ENCODE assay signal across 8 cellular contexts in the genomic region with DNA sequence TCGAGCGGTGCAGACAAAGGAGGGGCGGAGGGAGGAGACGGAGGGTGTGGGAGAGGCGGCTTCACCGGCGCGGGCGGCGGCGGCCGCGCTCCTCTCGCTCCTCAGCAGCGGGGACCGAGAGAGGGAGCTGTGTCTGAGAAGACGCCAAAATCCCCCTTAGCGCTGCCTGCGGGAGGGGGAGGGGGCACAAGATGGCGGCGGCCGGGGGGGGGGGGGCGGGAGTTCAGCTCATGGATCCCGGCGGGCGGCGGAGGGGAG. TPM values are rescaled to one million over a fixed set of nuclear protein-coding genes. Genes with fewer than 3 reads are reported as not detected.
A peak's percentile ranks its signal among the peaks of the same experiment; 100 is the strongest.
DNase-seq lines count a peak whose midpoint lies in the region; ATAC-seq, FAIRE-seq and TF ChIP-seq lines count a peak whose summit lies in the region.

No MANE protein-coding gene starts in this region.

- in situ Hi-C loops in GM18951 (cut with MboI; ENCODE audit: low sequenced_read_pairs, unreplicated experiment): no loop called here

- FAIRE-seq in A549 (lab: Jason Lieb, UNC): no peak

- H3K27ac ChIP-seq in A549 (peak overlapping the region; percentile 98 to 99), heart right ventricle (peak overlapping the region; percentile 95 to 100 (median 99))

- H3K4me1 ChIP-seq in A549: peaks cover 40% of the 10 kb centered on the region
- H3K4me1 ChIP-seq in heart right ventricle: peaks cover 0 to 47% (median 38%) of the 10 kb centered on the region in 9 donors

- CTCF ChIA-PET in A549 (lab: Yijun Ruan, JAX): interaction anchor here (0.6 to 14.1 kb wide), 19 partner anchors 9 to 403 kb away, joined by 3 to 187 read pairs (median 4); partner anchors contain the start of genes BCAS4, DPM1 and MOCS3

- H3K27me3 ChIP-seq in heart right ventricle: no peaks in the 10 kb centered on the region

- no peaks in the 10 kb centered on the region for H3K9me3 Mint-ChIP-seq in activated T-helper 17 cell treated with anti-CD3 and anti-CD28 coated beads, Interleukin-2, amount 50 U/mL, for 72 hours

- intact Hi-C loops in heart right ventricle (cut with DNase I): loop anchor here in 4 of 10 donors (1.0 to 5.0 kb wide), 4 partner anchors 27 to 139 kb away; partner anchors contain the start of genes DPM1 (in 3 of the 4), MOCS3 (in 3 of the 4) and BCAS4 (in 1 of the 4)

- no peaks in the 10 kb centered on the region for H3K27me3 Mint-ChIP-seq in activated T-helper 17 cell treated with anti-CD3 and anti-CD28 coated beads, Interleukin-2, amount 50 U/mL, for 72 hours

- peaks cover 24% of the 10 kb centered on the region for H3K4me1 Mint-ChIP-seq in activated T-helper 17 cell treated with anti-CD3 and anti-CD28 coated beads, Interleukin-2, amount 50 U/mL, for 72 hours

- 0% methylated on average over 13 of the region's 27 CpGs for whole genome bisulfite sequencing in A549 (ENCODE audit: missing lambda C conversion rate)
- WGBS in heart right ventricle, 2 donors: 0% methylated on average over 1 to 25 of the region's 27 CpGs

- H3K4me3 ChIP-seq in A549: peak overlapping the region; percentile 83
- peak overlapping the region; percentile 50 to 74 (median 64) for H3K4me3 ChIP-seq in heart right ventricle
- peak overlapping the region; percentile 55 for H3K4me3 ChIP-seq in skeletal muscle cell (ENCODE audit: low read depth, low read length)

- TF ChIP-seq POLR2A in A549 (IDR thresholded peaks at IDR 0.05; ENCODE audit: low read length) (peak; percentile 14; the same call in 1 of the 2 replicates), GM18951 (IDR thresholded peaks at IDR 0.05; ENCODE audit: extremely low read depth, insufficient read depth, insufficient read length) (peak; percentile 54)

- H3K9me3 ChIP-seq in A549: no peaks in the 10 kb centered on the region
- no peaks in the 10 kb centered on the region for H3K9me3 ChIP-seq in heart right ventricle

- no peak for TF ChIP-seq EP300 in A549 (IDR thresholded peaks at IDR 0.05)

- POLR2A ChIA-PET in A549 (lab: Yijun Ruan, JAX): interaction anchor here (0.6 to 3.9 kb wide), 16 partner anchors 9 to 429 kb away, joined by 3 to 34 read pairs (median 4); partner anchors contain the start of genes BCAS4, DPM1 and MOCS3

- peak overlapping the region; percentile 91 for H3K27ac Mint-ChIP-seq in activated T-helper 17 cell treated with anti-CD3 and anti-CD28 coated beads, Interleukin-2, amount 50 U/mL, for 72 hours

- DNase-seq in A549 (ENCODE audit: low read depth in 1 of 2, low spot score in 1 of 2): no peak
- DNase-seq in heart right ventricle: no peak
- DNase-seq in skeletal muscle cell (ENCODE audit: low read depth): no peak
- no peak for DNase-seq in DMS 273 (lab: John Stamatoyannopoulos, UW; ENCODE audit: unreplicated experiment)
- no peak for DNase-seq in SK-N-DZ (ENCODE audit: low spot score)

- ATAC-seq in A549 (peak; percentile 52 to 58), HG03196 (IDR thresholded peaks at IDR 0.05; ENCODE audit: unreplicated experiment) (peak; percentile 31), heart right ventricle (peak in 7 of 8 donors; percentile 30 to 58 (median 35))
- ATAC-seq in activated T-helper 17 cell treated with anti-CD3 and anti-CD28 coated beads, Interleukin-2, amount 50 U/mL, for 72 hours (replicated peaks): peak; percentile 31

- peak overlapping the region; percentile 94 for H3K4me3 Mint-ChIP-seq in activated T-helper 17 cell treated with anti-CD3 and anti-CD28 coated beads, Interleukin-2, amount 50 U/mL, for 72 hours

- H3K4me2 ChIP-seq in A549: peak overlapping the region; percentile 76; the same call in 2 of the 3 replicates

- TF ChIP-seq CTCF in A549 (IDR thresholded peaks at IDR 0.05) (no peak), heart right ventricle (IDR thresholded peaks at IDR 0.05) (no peak)

- peaks cover 0 to 65% (median 26%) of the 10 kb centered on the region in 9 donors for H3K36me3 ChIP-seq in heart right ventricle

- peaks cover 94% of the 10 kb centered on the region for H3K36me3 Mint-ChIP-seq in activated T-helper 17 cell treated with anti-CD3 and anti-CD28 coated beads, Interleukin-2, amount 50 U/mL, for 72 hours (ENCODE audit: low read depth)

- TF ChIP-seq RAD21 in A549 (conservative IDR thresholded peaks at IDR 0.05 in 1 of 2, IDR thresholded peaks at IDR 0.05 in 1 of 2): no peak

TF ChIP-seq in A549, 52 proteins besides CTCF, POLR2A, EP300 and RAD21:
- TF ChIP-seq, protein P1, sequence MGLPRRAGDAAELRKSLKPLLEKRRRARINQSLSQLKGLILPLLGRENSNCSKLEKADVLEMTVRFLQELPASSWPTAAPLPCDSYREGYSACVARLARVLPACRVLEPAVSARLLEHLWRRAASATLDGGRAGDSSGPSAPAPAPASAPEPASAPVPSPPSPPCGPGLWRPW (IDR thresholded peaks at IDR 0.05): no peak
- no peak for TF ChIP-seq HOXA7 (CRISPR knock-in tag; IDR thresholded peaks at IDR 0.05)
- TF ChIP-seq RNF2 (IDR thresholded peaks at IDR 0.05; ENCODE audit: borderline replicate concordance, low read depth): no peak
- TF ChIP-seq ZSCAN20 (CRISPR knock-in tag; IDR thresholded peaks at IDR 0.05): no peak
- TF ChIP-seq NR3C1 (IDR thresholded peaks at IDR 0.05): no peak
- TF ChIP-seq CHD2 (IDR thresholded peaks at IDR 0.05; ENCODE audit: low read length, partially characterized antibody): no peak

RNA-seq across cellular contexts. Expression of gene ADNP, which starts 0.3 kb away (rescaled TPM):
- polyA plus RNA-seq in A549 (2011; rRNA removed) (36.7 and 54.9 TPM in 2 replicates), A549 (2017; fragmentation: RNase III; extraction: RNeasy Plus Mini Kit Qiagen cat#74134 plus additional on column Dnase treatment) (37.2 to 40.9 TPM (median 38.1 TPM) in 3 replicates), heart right ventricle (10 to 100 TPM; 14.6 to 27.8 TPM)
- 14.3 and 15.8 TPM in 2 replicates for polyA plus RNA-seq in A549 (2012; cell fraction: cytosol; rRNA removed)
- polyA plus RNA-seq in A549 (2012; cell fraction: nucleus; rRNA removed): 14.8 and 22.2 TPM in 2 replicates
- polyA minus RNA-seq in A549 (2011; rRNA and poly(A)+ RNA removed): 58.0 and 60.5 TPM in 2 replicates
- 10 to 100 TPM; 57.9 to 75.4 TPM for total RNA-seq in activated T-helper 17 cell treated with anti-CD3 and anti-CD28 coated beads, Interleukin-2, amount 50 U/mL, for 72 hours
- 10 to 100 TPM; 30.9 to 46.1 (median 38.6) TPM for total RNA-seq in heart right ventricle
- 42.7 and 46.4 TPM in 2 replicates for polyA plus RNA-seq in SK-N-DZ (2014; cell fraction: cytosol; rRNA removed)
- polyA plus RNA-seq in SK-N-DZ (2014; cell fraction: nucleus; rRNA removed): 44.4 and 77.6 TPM in 2 replicates

RNA-seq across cellular contexts. Expression of gene DPM1, which starts 27.4 kb away (rescaled TPM):
- polyA plus RNA-seq in A549 (2011; rRNA removed) (49.0 and 104 TPM in 2 replicates), A549 (2017; fragmentation: RNase III; extraction: RNeasy Plus Mini Kit Qiagen cat#74134 plus additional on column Dnase treatment) (106 to 120 TPM (median 114 TPM) in 3 replicates), heart right ventricle (10 to 100 TPM; 29.4 to 44.6 TPM)
- polyA plus RNA-seq in A549 (2012; cell fraction: cytosol; rRNA removed): 39.7 and 51.9 TPM in 2 replicates
- 15.8 and 31.3 TPM in 2 replicates for polyA plus RNA-seq in A549 (2012; cell fraction: nucleus; rRNA removed)
- polyA minus RNA-seq in A549 (2011; rRNA and poly(A)+ RNA removed): 18.4 and 25.7 TPM in 2 replicates
- total RNA-seq in activated T-helper 17 cell treated with anti-CD3 and anti-CD28 coated beads, Interleukin-2, amount 50 U/mL, for 72 hours: 10 to 100 TPM; 43.0 to 57.4 TPM
- total RNA-seq in heart right ventricle: 10 to 100 TPM; 35.4 to 52.8 (median 49.9) TPM
- 337 and 362 TPM in 2 replicates for polyA plus RNA-seq in SK-N-DZ (2014; cell fraction: cytosol; rRNA removed)
- 174 and 245 TPM in 2 replicates for polyA plus RNA-seq in SK-N-DZ (2014; cell fraction: nucleus; rRNA removed)

RNA-seq across cellular contexts. Expression of gene MOCS3, which starts 27.6 kb away (rescaled TPM):
- 4.4 and 4.8 TPM in 2 replicates for polyA plus RNA-seq in A549 (2011; rRNA removed)
- 4.0 and 5.9 TPM in 2 replicates for polyA plus RNA-seq in A549 (2012; cell fraction: cytosol; rRNA removed)
- 6.0 and 6.6 TPM in 2 replicates for polyA plus RNA-seq in A549 (2012; cell fraction: nucleus; rRNA removed)
- polyA plus RNA-seq in A549 (2017; fragmentation: RNase III; extraction: RNeasy Plus Mini Kit Qiagen cat#74134 plus additional on column Dnase treatment): 5.3 to 6.0 TPM (median 5.7 TPM) in 3 replicates
- polyA minus RNA-seq in A549 (2011; rRNA and poly(A)+ RNA removed): 6.2 and 8.5 TPM in 2 replicates
- total RNA-seq in activated T-helper 17 cell treated with anti-CD3 and anti-CD28 coated beads, Interleukin-2, amount 50 U/mL, for 72 hours: 1 to 10 TPM; 3.0 to 5.4 TPM
- 1 to 10 TPM; 2.3 to 3.2 (median 2.6) TPM for total RNA-seq in heart right ventricle
- polyA plus RNA-seq in heart right ventricle: 1 to 10 TPM in 1 of 2 donors, under 1 TPM in 1; 0.95 to 1.7 TPM
- polyA plus RNA-seq in SK-N-DZ (2014; cell fraction: cytosol; rRNA removed): 10.4 and 10.7 TPM in 2 replicates
- 2.3 and 3.4 TPM in 2 replicates for polyA plus RNA-seq in SK-N-DZ (2014; cell fraction: nucleus; rRNA removed)
